Comparison of ENCODE assay signal across 15 cellular contexts in genomic region chr3:35383216-35383615, GRCh38.
DNase-seq lines count a peak whose midpoint lies in the region; ATAC-seq and TF ChIP-seq lines count a peak whose summit lies in the region.
"Had no signal": no experiment of that assay in that cellular context is flagged by ENCODE, and none has a peak within 500 bp of the region (broad histone marks: within the 10 kb centered on the region; RNA-seq: fewer than 3 reads in every experiment).

No MANE protein-coding gene starts in this region.

- no peaks in the 10 kb centered on the region for H3K79me2 ChIP-seq in PC-3 (ENCODE audit: low read length)

- no peaks in the 10 kb centered on the region for H3K27me3 ChIP-seq in PC-3 (ENCODE audit: low read length)
- H3K27me3 ChIP-seq: BLaER1, Peyer's patch had no signal

- H4K20me1 ChIP-seq in PC-3 (ENCODE audit: low read length), result no peaks in the 10 kb centered on the region
- H4K20me1 ChIP-seq: BLaER1 had no signal

- DNase-seq in HT1080 (ENCODE audit: low read depth) (peak; percentile 17), PC-3 (no peak), renal cortical epithelial cell (ENCODE audit: low read depth) (peak; percentile 19), Right ventricle myocardium superior (no peak)
- DNase-seq in activated T-cell treated with anti-CD3 and anti-CD28 coated beads, Interleukin-2, amount 50 U/mL, for 1 hour, result no peak
- no peak for DNase-seq in activated CD4-positive, alpha-beta T cell treated with anti-CD3 and anti-CD28 coated beads for 36 hours
- DNase-seq: CD8-positive, alpha-beta memory T cell; NCI-H1417 treated with DMSO at 0.1 percent for 48 hours; NCI-H2029 treated with DMSO at 0.1 percent for 48 hours; NCI-H82; Peyer's patch had no signal

- CTCF ChIA-PET in PC-3 (lab: Charles Lee), result no interaction called here
- CTCF ChIA-PET in activated CD4-positive, alpha-beta T cell treated with anti-CD3 and anti-CD28 coated beads for 36 hours (lab: Charles Lee), result no interaction called here

- H3F3A ChIP-seq in PC-3 (ENCODE audit: low read length, unreplicated experiment), result no peaks in the 10 kb centered on the region

- H3K36me3 Mint-ChIP-seq in activated CD4-positive, alpha-beta T cell treated with anti-CD3 and anti-CD28 coated beads for 36 hours (ENCODE audit: low read depth), result no peaks in the 10 kb centered on the region

- H3K9ac ChIP-seq in PC-3 (ENCODE audit: low read length), result no peak overlapping the region
- H3K9ac ChIP-seq: BLaER1 had no signal

- H3K27me3 Mint-ChIP-seq in activated CD4-positive, alpha-beta T cell treated with anti-CD3 and anti-CD28 coated beads for 36 hours, result no peaks in the 10 kb centered on the region
- H3K27me3 Mint-ChIP-seq: CD8-positive, alpha-beta memory T cell had no signal

- no peaks in the 10 kb centered on the region for H3K9me3 Mint-ChIP-seq in activated CD4-positive, alpha-beta T cell treated with anti-CD3 and anti-CD28 coated beads for 36 hours (ENCODE audit: low read depth)

- BruUV-seq in PC-3 (replicated peaks; lab: Mats Ljungman, UMichigan), result no TSS peak

- no peak overlapping the region for H3K27ac ChIP-seq in PC-3 (ENCODE audit: low read length)
- peak overlapping the region; percentile 19 for H3K27ac ChIP-seq in cingulate gyrus (ENCODE audit: low read depth, low read length)
- H3K27ac ChIP-seq: BLaER1, HL-60, Peyer's patch had no signal

- ATAC-seq in PC-3 (peak; percentile 38), Right ventricle myocardium superior (ENCODE audit: poor library complexity) (no peak)
- no peak for ATAC-seq in activated CD4-positive, alpha-beta T cell treated with anti-CD3 and anti-CD28 coated beads for 36 hours
- ATAC-seq: HCT116 had no signal

- no peaks in the 10 kb centered on the region for H3K4me1 ChIP-seq in PC-3 (ENCODE audit: insufficient read depth, low read length)
- H3K4me1 ChIP-seq: Peyer's patch had no signal

- no peak overlapping the region for H3K4me2 ChIP-seq in PC-3 (ENCODE audit: low read length)

- H3K4me3 ChIP-seq in PC-3 (ENCODE audit: low read length), result no peak overlapping the region
- H3K4me3 ChIP-seq: BLaER1, Peyer's patch had no signal

- peaks cover 7% of the 10 kb centered on the region; the same call in 1 of the 2 replicates for H3K9me3 ChIP-seq in PC-3 (ENCODE audit: low read length)
- H3K9me3 ChIP-seq: BLaER1, Peyer's patch had no signal

- H3K27ac Mint-ChIP-seq in activated CD4-positive, alpha-beta T cell treated with anti-CD3 and anti-CD28 coated beads for 36 hours, result no peak overlapping the region
- H3K27ac Mint-ChIP-seq: CD8-positive, alpha-beta memory T cell had no signal

- no peaks in the 10 kb centered on the region for H3K36me3 ChIP-seq in PC-3 (ENCODE audit: low read depth, low read length)
- H3K36me3 ChIP-seq: BLaER1, Peyer's patch had no signal

- H2AFZ ChIP-seq in PC-3 (ENCODE audit: low read length), result no peak overlapping the region

- H3K4me1 Mint-ChIP-seq in activated CD4-positive, alpha-beta T cell treated with anti-CD3 and anti-CD28 coated beads for 36 hours, result no peaks in the 10 kb centered on the region
- H3K4me1 Mint-ChIP-seq: CD8-positive, alpha-beta memory T cell had no signal

- H3K4me3 Mint-ChIP-seq in activated CD4-positive, alpha-beta T cell treated with anti-CD3 and anti-CD28 coated beads for 36 hours, result no peak overlapping the region
- H3K4me3 Mint-ChIP-seq: CD8-positive, alpha-beta memory T cell had no signal

- intact Hi-C loops in PC-3 (cut with micrococcal nuclease) (no loop called here), Right ventricle myocardium superior (cut with DNase I) (no loop called here)
- intact Hi-C loops in activated CD4-positive, alpha-beta T cell treated with anti-CD3 and anti-CD28 coated beads for 36 hours (cut with DNase I, micrococcal nuclease), result no loop called here

- no peaks in the 10 kb centered on the region for H3K9me2 ChIP-seq in PC-3 (replicated peaks; ENCODE audit: low read length)

- POLR2A ChIA-PET in PC-3 (lab: Charles Lee; ENCODE audit: unreplicated experiment), result no interaction called here
- POLR2A ChIA-PET in activated CD4-positive, alpha-beta T cell treated with anti-CD3 and anti-CD28 coated beads for 36 hours (lab: Charles Lee), result no interaction called here

- no peak for TF ChIP-seq CTCF in PC-3 (conservative IDR thresholded peaks at IDR 0.05; ENCODE audit: low read depth, low read length)

Comparison
In these comparisons a context has a peak if more than half of its experiments do, and no peak if none do; other contexts are left out.
1. DNase-seq: peak in HT1080 (single experiment) and renal cortical epithelial cell (single experiment); none in PC-3 (single experiment), Right ventricle myocardium superior (single experiment), activated T-cell treated with anti-CD3 and anti-CD28 coated beads, Interleukin-2, amount 50 U/mL, for 1 hour (single experiment) and activated CD4-positive, alpha-beta T cell treated with anti-CD3 and anti-CD28 coated beads for 36 hours (single experiment).